In genomic region chr12:4909397-4909733, GRCh38 we compare ENCODE assay signal across 12 cellular contexts. TPM values are rescaled to one million over a fixed set of nuclear protein-coding genes. Genes with fewer than 3 reads are reported as not detected.
DNase-seq lines count a peak whose midpoint lies in the region; FAIRE-seq and TF ChIP-seq lines count a peak whose summit lies in the region.
"Had no signal": no experiment of that assay in that cellular context is flagged by ENCODE, and none has a peak within 500 bp of the region (broad histone marks: within the 10 kb centered on the region; RNA-seq: fewer than 3 reads in every experiment).

No MANE protein-coding gene starts in this region.

- no peak for TF ChIP-seq POLR2A in breast epithelium (IDR thresholded peaks at IDR 0.05)

- no peak overlapping the region for H3K4me3 Mint-ChIP-seq in MCF 10A (ENCODE audit: unreplicated experiment)

- POLR2A ChIA-PET in MCF 10A (lab: Yijun Ruan, JAX) = no interaction called here

- no peaks in the 10 kb centered on the region for H3K36me3 ChIP-seq in breast epithelium
- no peaks in the 10 kb centered on the region for H3K36me3 ChIP-seq in ascending aorta
- H3K36me3 ChIP-seq in muscle layer of duodenum (ENCODE audit: control insufficient read depth in 1 of 2, insufficient read depth in 2 of 2, low read length in 2 of 2) = no peaks in the 10 kb centered on the region
- H3K36me3 ChIP-seq in urinary bladder (ENCODE audit: insufficient read depth) = no peaks in the 10 kb centered on the region
- H3K36me3 ChIP-seq in kidney (ENCODE audit: control insufficient read depth in 1 of 2, insufficient read depth in 2 of 2, low read length in 2 of 2) = no peaks in the 10 kb centered on the region

- H3K9me3 ChIP-seq in breast epithelium = no peaks in the 10 kb centered on the region
- H3K9me3 ChIP-seq in ascending aorta = no peaks in the 10 kb centered on the region
- H3K9me3 ChIP-seq in muscle layer of duodenum (ENCODE audit: control insufficient read depth in 1 of 2, low read length in 2 of 2) = no peaks in the 10 kb centered on the region
- H3K9me3 ChIP-seq in kidney (ENCODE audit: control insufficient read depth in 1 of 2, low read length in 2 of 2) = no peaks in the 10 kb centered on the region

- H3K4me1 ChIP-seq in breast epithelium (peaks cover 4% of the 10 kb centered on the region in 2 donors), ascending aorta (peaks cover 0 to 23% of the 10 kb centered on the region in 2 donors), muscle layer of duodenum (ENCODE audit: control insufficient read depth in 1 of 2, insufficient read depth in 2 of 2, low read length in 2 of 2) (peaks cover 0 to 31% of the 10 kb centered on the region in 2 donors), urinary bladder (ENCODE audit: insufficient read depth) (no peaks in the 10 kb centered on the region), kidney (ENCODE audit: control insufficient read depth in 1 of 2, insufficient read depth in 1 of 2, low read depth in 1 of 2, low read length in 2 of 2) (peaks cover 0 to 4% of the 10 kb centered on the region in 2 donors)

- H3K27ac ChIP-seq in breast epithelium (no peak overlapping the region), ascending aorta (no peak overlapping the region), muscle layer of duodenum (ENCODE audit: low read length) (no peak overlapping the region), urinary bladder (ENCODE audit: low read depth) (no peak overlapping the region), kidney (ENCODE audit: low read depth in 2 of 2, low read length in 2 of 2) (no peak overlapping the region)

- H3K4me3 ChIP-seq in breast epithelium (peak overlapping the region; percentile 46 to 80 (median 60)), ascending aorta (peak overlapping the region; percentile 51 to 76), muscle layer of duodenum (ENCODE audit: low read depth in 1 of 2, low read length in 2 of 2) (peak overlapping the region; percentile 16 to 66), urinary bladder (ENCODE audit: low read depth, low read length) (peak overlapping the region; percentile 44), kidney (ENCODE audit: low read length in 2 of 2) (no peak overlapping the region)
- H3K4me3 ChIP-seq: K562 had no signal

- whole genome bisulfite sequencing in urinary bladder = under 1% methylated on average over 24 of the region's 24 CpGs

- no peak for TF ChIP-seq CTCF in breast epithelium (IDR thresholded peaks at IDR 0.05)
- TF ChIP-seq CTCF in MCF 10A (IDR thresholded peaks at IDR 0.05; ENCODE audit: unreplicated experiment) = no peak
- TF ChIP-seq CTCF in ascending aorta (IDR thresholded peaks at IDR 0.05) = no peak
- no peak for TF ChIP-seq CTCF in kidney (IDR thresholded peaks at IDR 0.05; ENCODE audit: borderline replicate concordance, extremely low read depth, insufficient read depth)

- FAIRE-seq in kidney (lab: Jason Lieb, UNC) = no peak
- FAIRE-seq: D721Med, K562 had no signal

- no peak overlapping the region for H3K27ac Mint-ChIP-seq in MCF 10A (ENCODE audit: low read depth, unreplicated experiment)

- BruUV-seq in MCF 10A (replicated peaks; lab: Mats Ljungman, UMichigan) = no TSS peak

- intact Hi-C loops in breast epithelium (cut with DNase I; ENCODE audit: low total_unique reads) = no loop called here
- intact Hi-C loops in MCF 10A (cut with micrococcal nuclease) = no loop called here
- intact Hi-C loops in ascending aorta (cut with DNase I) = no loop called here
- intact Hi-C loops in kidney (cut with DNase I) = no loop called here

- H3K27me3 ChIP-seq in breast epithelium = peaks cover 0 to 53% of the 10 kb centered on the region in 2 donors
- H3K27me3 ChIP-seq in ascending aorta = peaks cover 6% of the 10 kb centered on the region
- H3K27me3 ChIP-seq in muscle layer of duodenum (ENCODE audit: low read depth, low read length) = peaks cover 39% of the 10 kb centered on the region

- H3K4me1 Mint-ChIP-seq in MCF 10A (ENCODE audit: insufficient read depth, unreplicated experiment) = no peaks in the 10 kb centered on the region

- DNase-seq in breast epithelium (ENCODE audit: low spot score in 2 of 2) (no peak), MCF 10A (ENCODE audit: unreplicated experiment) (no peak), ascending aorta (ENCODE audit: low spot score in 2 of 2) (no peak), inferior parietal cortex (ENCODE audit: extremely low spot score) (no peak), NOMO-1 treated with dmso at 0.1 percent for 144 hours (lab: John Stamatoyannopoulos, UW; ENCODE audit: unreplicated experiment) (no peak), kidney (no peak)
- DNase-seq: stimulated activated naive CD4-positive, alpha-beta T cell; T-helper 9 cell had no signal

- CTCF ChIA-PET in MCF 10A (lab: Yijun Ruan, JAX) = interaction anchor here (0.6 to 0.7 kb wide), 3 partner anchors 77 to 609 kb away, joined by 3 to 4 read pairs (median 4); no protein-coding TSS in a partner anchor

- no peak overlapping the region for H3K9ac ChIP-seq in kidney (ENCODE audit: low read length in 2 of 2)

- H3K9me3 Mint-ChIP-seq in MCF 10A (ENCODE audit: unreplicated experiment) = peaks cover 8% of the 10 kb centered on the region

- no peaks in the 10 kb centered on the region for H3K27me3 Mint-ChIP-seq in MCF 10A (ENCODE audit: insufficient read depth, unreplicated experiment)

- H3K36me3 Mint-ChIP-seq in MCF 10A (ENCODE audit: insufficient read depth, unreplicated experiment) = no peaks in the 10 kb centered on the region

RNA-seq across cellular contexts. Expression of gene KCNA1, which starts 0.3 kb away (rescaled TPM):
- 1 to 10 TPM in 2 of 3 donors, under 1 TPM in 1; 0.48 to 1.3 (median 1.3) TPM for total RNA-seq in breast epithelium
- total RNA-seq in MCF 10A (2022) = not detected in 2 replicates
- total RNA-seq in ascending aorta = not detected
- total RNA-seq in urinary bladder = 5.9 TPM
- polyA plus RNA-seq in urinary bladder = 0.10 TPM
- not detected for total RNA-seq in kidney
- not detected for polyA plus RNA-seq in kidney (ENCODE audit: insufficient read depth, low read depth, low replicate concordance)
- total RNA-seq: K562 had no signal
- polyA plus RNA-seq: K562 had no signal

Comparison
In these comparisons a context has a peak if more than half of its experiments do, and no peak if none do; other contexts are left out.
1. H3K4me3 ChIP-seq: peak in breast epithelium (3 of 3), ascending aorta (2 of 2), muscle layer of duodenum (2 of 2) and urinary bladder (single experiment); none in kidney (0 of 2).